Comparison of ENCODE assay signal across 14 cellular contexts in genomic region chr2:238502956-238503791, GRCh38.
DNase-seq lines count a peak whose midpoint lies in the region; ATAC-seq, FAIRE-seq and TF ChIP-seq lines count a peak whose summit lies in the region.
"Had no signal": no experiment of that assay in that cellular context is flagged by ENCODE, and none has a peak within 500 bp of the region (broad histone marks: within the 10 kb centered on the region; RNA-seq: fewer than 3 reads in every experiment).

No MANE protein-coding gene starts in this region.

- H3K36me3 ChIP-seq in H1 (ENCODE audit: control insufficient read depth in 2 of 4, insufficient read depth in 4 of 4, low read length in 3 of 4) (no peaks in the 10 kb centered on the region; a peak in 1 of 8 replicates), osteoblast (ENCODE audit: insufficient read depth, low read length) (no peaks in the 10 kb centered on the region), upper lobe of left lung (no peaks in the 10 kb centered on the region), endodermal cell (ENCODE audit: control insufficient read depth, insufficient read depth, low read length) (no peaks in the 10 kb centered on the region)

- no peak overlapping the region; the same call in 1 of the 2 replicates for H4K8ac ChIP-seq in H1 (ENCODE audit: extremely low read depth, insufficient read depth, low read length)

- H3K4me1 ChIP-seq in H1 (replicated peaks in 1 of 4; ENCODE audit: control insufficient read depth in 3 of 4, insufficient read depth in 4 of 4, low read length in 3 of 4) (peaks cover 0 to 2% (median under 1%) of the 10 kb centered on the region in 4 experiments; a peak in 1 of 7 replicates), osteoblast (ENCODE audit: insufficient read depth, low read length) (peaks cover 20% of the 10 kb centered on the region), upper lobe of left lung (no peaks in the 10 kb centered on the region), endodermal cell (ENCODE audit: control insufficient read depth, insufficient read depth, low read length) (no peaks in the 10 kb centered on the region)

- no peak for TF ChIP-seq CTCF in H1 (IDR thresholded peaks at IDR 0.05; ENCODE audit: control extremely low read depth in 1 of 3, insufficient read depth in 1 of 3, low read depth in 1 of 3, low read length in 3 of 3)
- no peak for TF ChIP-seq CTCF in osteoblast (IDR thresholded peaks at IDR 0.05; ENCODE audit: extremely low read depth, low read depth, low read length)
- TF ChIP-seq CTCF in upper lobe of left lung (IDR thresholded peaks at IDR 0.05) = no peak
- TF ChIP-seq CTCF in endodermal cell (conservative IDR thresholded peaks at IDR 0.05) = no peak

- no peak overlapping the region for H3K23ac ChIP-seq in H1 (ENCODE audit: insufficient read length)

- no peak overlapping the region for H3K27ac ChIP-seq in H1 (ENCODE audit: low read depth, low read length)
- no peak overlapping the region for H3K27ac ChIP-seq in osteoblast (ENCODE audit: low read depth, low read length)
- no peak overlapping the region for H3K27ac ChIP-seq in upper lobe of left lung
- H3K27ac ChIP-seq in endodermal cell (ENCODE audit: low read depth, low read length) = no peak overlapping the region
- H3K27ac ChIP-seq: 22Rv1, GM23248 had no signal

- TF ChIP-seq RAD21 in H1 (IDR thresholded peaks at IDR 0.05 in 1 of 2, conservative IDR thresholded peaks at IDR 0.05 in 1 of 2; ENCODE audit: low read depth in 2 of 2, low read length in 2 of 2) = no peak

- H4K91ac ChIP-seq in H1 (replicated peaks; ENCODE audit: insufficient read length, low read length) = peak overlapping the region; percentile 65

- H3K56ac ChIP-seq in H1 (replicated peaks; ENCODE audit: insufficient read length, low read depth, low read length) = no peak overlapping the region

- DNase-seq in activated CD8-positive, alpha-beta memory T cell treated with anti-CD3 and anti-CD28 coated beads for 24 hours = peak; percentile 41
- no peak for DNase-seq in activated CD8-positive, alpha-beta memory T cell treated with anti-CD3 and anti-CD28 coated beads, Interleukin-2, amount 50 U/mL, for 4 hours
- DNase-seq in H1 (ENCODE audit: low read depth in 1 of 2, low spot score in 2 of 2) (peak in 1 of 2 experiments; percentile 41), osteoblast (ENCODE audit: insufficient read length, low spot score, missing footprints) (peak; percentile 68), upper lobe of left lung (peak; percentile 10 to 65), endodermal cell (no peak), NCI-H446 treated with DMSO at 0.1 percent for 48 hours (lab: John Stamatoyannopoulos, UW) (no peak)
- DNase-seq: CD8-positive, alpha-beta memory T cell; GM23248; NCI-H510A treated with DMSO at 0.1 percent for 48 hours; NCI-H82 had no signal

- no peaks in the 10 kb centered on the region for H3K27me3 Mint-ChIP-seq in endodermal cell (ENCODE audit: insufficient read depth)

- H3K9me3 ChIP-seq in H1 (ENCODE audit: insufficient read depth in 2 of 2, low read depth in 1 of 2, low read length in 1 of 2) = peaks cover 3 to 9% of the 10 kb centered on the region in 2 experiments; a peak in 2 of 4 replicates
- no peaks in the 10 kb centered on the region for H3K9me3 ChIP-seq in osteoblast (ENCODE audit: low read depth, low read length)
- no peaks in the 10 kb centered on the region for H3K9me3 ChIP-seq in upper lobe of left lung
- no peaks in the 10 kb centered on the region for H3K9me3 ChIP-seq in endodermal cell (ENCODE audit: control insufficient read depth, low read length)

- H2BK12ac ChIP-seq in H1 (ENCODE audit: low read depth, low read length) = no peak overlapping the region

- no peak overlapping the region for H3K27ac Mint-ChIP-seq in endodermal cell

- no peak overlapping the region for H2BK120ac ChIP-seq in H1 (replicated peaks; ENCODE audit: low read depth, low read length)

- H3K4me3 ChIP-seq in H1 (ENCODE audit: extremely low read depth in 1 of 4, insufficient read depth in 2 of 4, low read depth in 3 of 4, low read length in 4 of 4) = no peak overlapping the region
- no peak overlapping the region for H3K4me3 ChIP-seq in osteoblast (ENCODE audit: insufficient read depth, low read length)
- no peak overlapping the region for H3K4me3 ChIP-seq in upper lobe of left lung
- no peak overlapping the region for H3K4me3 ChIP-seq in endodermal cell (ENCODE audit: low read length)
- H3K4me3 ChIP-seq: GM23248 had no signal

- H2AK5ac ChIP-seq in H1 (ENCODE audit: low read depth, low read length) = no peak overlapping the region

- 92% methylated on average over 19 of the region's 23 CpGs; no CpG with 5 or more reads in 1 of the 2 experiments for WGBS in H1 (ENCODE audit: extremely low coverage in 1 of 2, insufficient coverage in 1 of 2, insufficient read length in 1 of 2, insufficient replicate concordance in 2 of 2, low coverage in 1 of 2, low lambda C conversion rate in 2 of 2, missing lambda C conversion rate in 1 of 2), 2 experiments
- WGBS in upper lobe of left lung, 2 donors = 91 to 93% methylated on average over 11 to 23 of the region's 23 CpGs
- WGBS in endodermal cell (ENCODE audit: insufficient coverage in 1 of 2, insufficient read length in 1 of 2), 2 experiments = 92 to 98% methylated on average over 8 to 23 of the region's 23 CpGs

- H3K9me3 Mint-ChIP-seq in endodermal cell = peaks cover 5% of the 10 kb centered on the region

- no peak overlapping the region for H3K4me3 Mint-ChIP-seq in endodermal cell
- H3K4me3 Mint-ChIP-seq: CD8-positive, alpha-beta memory T cell had no signal

- no peak overlapping the region for H3K18ac ChIP-seq in H1 (ENCODE audit: extremely low read depth, low read length)

- H3K4me1 Mint-ChIP-seq in endodermal cell = peaks cover 7% of the 10 kb centered on the region

- H3K4me2 ChIP-seq in H1 (ENCODE audit: insufficient read depth in 1 of 2, low read depth in 2 of 2, low read length in 2 of 2) (no peak overlapping the region), osteoblast (ENCODE audit: insufficient read depth, low read length) (no peak overlapping the region)

- no peak overlapping the region for H3K4ac ChIP-seq in H1 (replicated peaks; ENCODE audit: insufficient read length, low read depth, low read length)

- POLR2A ChIA-PET in H1 (lab: Charles Lee; ENCODE audit: partially characterized antibody) = no interaction called here

- H3K79me2 ChIP-seq in H1 (ENCODE audit: control insufficient read depth in 1 of 2, insufficient read depth in 2 of 2, low read length in 2 of 2) = no peaks in the 10 kb centered on the region
- no peaks in the 10 kb centered on the region for H3K79me2 ChIP-seq in osteoblast (ENCODE audit: insufficient read depth, low read length)

- H3K36me3 Mint-ChIP-seq in endodermal cell (ENCODE audit: low read depth) = no peaks in the 10 kb centered on the region
- H3K36me3 Mint-ChIP-seq: CD8-positive, alpha-beta memory T cell had no signal

- no peak overlapping the region for H2BK20ac ChIP-seq in H1 (ENCODE audit: low read length)

- H3K14ac ChIP-seq in H1 (ENCODE audit: insufficient read length) = no peak overlapping the region

- FAIRE-seq in H1 (lab: Jason Lieb, UNC) = no peak
- FAIRE-seq: D721Med had no signal

- TF ChIP-seq EP300 in H1 (IDR thresholded peaks at IDR 0.05; ENCODE audit: borderline replicate concordance in 1 of 2, low read depth in 2 of 2, low read length in 2 of 2) = no peak
- TF ChIP-seq EP300 in upper lobe of left lung (IDR thresholded peaks at IDR 0.05) = no peak

- no peak for TF ChIP-seq POLR2A in H1 (IDR thresholded peaks at IDR 0.05; ENCODE audit: control extremely low read depth in 1 of 2, low read depth in 2 of 2, low read length in 2 of 2)
- no peak for TF ChIP-seq POLR2A in upper lobe of left lung (IDR thresholded peaks at IDR 0.05)

- H4K20me1 ChIP-seq in H1 (replicated peaks in 1 of 2; ENCODE audit: control insufficient read depth in 1 of 2, insufficient read depth in 2 of 2, low read length in 2 of 2) = peaks cover 0 to 3% of the 10 kb centered on the region in 2 experiments
- no peaks in the 10 kb centered on the region for H4K20me1 ChIP-seq in osteoblast (ENCODE audit: insufficient read depth, low read length)

- ATAC-seq in upper lobe of left lung (ENCODE audit: low FRiP score in 2 of 2) (no peak), GM18520 (IDR thresholded peaks at IDR 0.05; ENCODE audit: unreplicated experiment) (no peak)

- no peak overlapping the region for H2BK5ac ChIP-seq in H1 (ENCODE audit: low read depth, low read length)

- H3K27me3 ChIP-seq in H1 (replicated peaks in 1 of 4; ENCODE audit: control insufficient read depth in 3 of 4, extremely low read depth in 1 of 4, insufficient read depth in 3 of 4, low read length in 3 of 4) (no peaks in the 10 kb centered on the region), osteoblast (ENCODE audit: insufficient read depth, low read length) (no peaks in the 10 kb centered on the region), upper lobe of left lung (no peaks in the 10 kb centered on the region), endodermal cell (ENCODE audit: control insufficient read depth, insufficient read depth, low read length, poor library complexity, severe bottlenecking) (no peaks in the 10 kb centered on the region)

- H3K9ac ChIP-seq in H1 (replicated peaks in 1 of 4; ENCODE audit: extremely low read depth in 1 of 4, low read depth in 3 of 4, low read length in 3 of 4) (no peak overlapping the region), endodermal cell (ENCODE audit: extremely low read depth, low read length, poor library complexity, severe bottlenecking) (no peak overlapping the region)
- H3K9ac ChIP-seq: GM23248 had no signal

- no peaks in the 10 kb centered on the region for H3K79me1 ChIP-seq in H1 (ENCODE audit: low read depth, low read length)

- H3K23me2 ChIP-seq in H1 (ENCODE audit: low read depth, low read length) = peaks cover 4% of the 10 kb centered on the region; the same call in 1 of the 2 replicates

- no peak overlapping the region for H4K5ac ChIP-seq in H1 (ENCODE audit: insufficient read length, low read depth, low read length)

- CTCF ChIA-PET in H1 (lab: Charles Lee; ENCODE audit: partially characterized antibody) = interaction anchor here (2.0 kb wide), 1 partner anchor 11 kb away, joined by 7 read pairs; no protein-coding TSS in a partner anchor

- H2BK15ac ChIP-seq in H1 (ENCODE audit: low read length) = no peak overlapping the region

- H2AFZ ChIP-seq in H1 (ENCODE audit: low read length) (no peak overlapping the region), osteoblast (ENCODE audit: low read length) (no peak overlapping the region)
- H2AFZ ChIP-seq: GM23248 had no signal

TF ChIP-seq in H1, 55 proteins besides CTCF, POLR2A, EP300 and RAD21 (continues in another document):
- no peak for TF ChIP-seq USF2 (IDR thresholded peaks at IDR 0.05; ENCODE audit: low read length)
- no peak for TF ChIP-seq TAF7 (optimal IDR thresholded peaks at IDR 0.05; ENCODE audit: borderline replicate concordance, low read depth, low read length)

Comparison
In these comparisons a context has a peak if more than half of its experiments do, and no peak if none do; other contexts are left out.
1. DNase-seq: peak in activated CD8-positive, alpha-beta memory T cell treated with anti-CD3 and anti-CD28 coated beads for 24 hours (single experiment), osteoblast (single experiment) and upper lobe of left lung (2 of 2); none in activated CD8-positive, alpha-beta memory T cell treated with anti-CD3 and anti-CD28 coated beads, Interleukin-2, amount 50 U/mL, for 4 hours (single experiment), endodermal cell (single experiment) and NCI-H446 treated with DMSO at 0.1 percent for 48 hours (single experiment).